Comparison of ENCODE assay signal across 19 cellular contexts in the genomic region with DNA sequence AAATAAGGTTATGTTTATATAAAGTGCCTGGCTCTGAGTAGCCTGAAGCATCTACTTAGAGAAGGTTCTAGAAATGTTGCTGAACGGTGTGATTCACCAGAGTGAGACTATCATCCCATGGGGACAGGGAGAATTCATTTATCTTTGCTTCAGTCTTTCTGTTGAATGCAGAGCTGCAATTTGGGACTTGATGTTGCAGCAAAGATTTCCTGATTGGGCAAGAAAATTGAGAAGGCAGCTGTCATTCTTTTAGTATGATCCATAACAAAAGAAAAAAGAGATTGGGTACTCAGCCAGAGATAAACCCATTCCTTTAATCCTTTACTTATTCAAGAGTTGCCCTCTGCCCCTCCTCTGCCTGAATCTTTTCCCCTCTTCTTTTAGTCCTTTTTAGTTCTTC.
"Had no signal": no experiment of that assay in that cellular context is flagged by ENCODE, and none has a peak within 500 bp of the region (broad histone marks: within the 10 kb centered on the region; RNA-seq: fewer than 3 reads in every experiment).

No MANE protein-coding gene starts in this region.

- H3K4me1 ChIP-seq: colonic mucosa, esophagus squamous epithelium, uterus had no signal

- H3K27ac ChIP-seq: brain microvascular endothelial cell, colonic mucosa, esophagus squamous epithelium, foreskin keratinocyte, skin epidermis, tibial nerve, uterus had no signal

- H3K27me3 ChIP-seq: brain microvascular endothelial cell, colonic mucosa, esophagus squamous epithelium, foreskin keratinocyte, tibial nerve, uterus had no signal

- H3K36me3 ChIP-seq: brain microvascular endothelial cell, colonic mucosa, esophagus squamous epithelium, tibial nerve, uterus had no signal

- H3K9me3 ChIP-seq: colonic mucosa, esophagus squamous epithelium, tibial nerve, uterus had no signal

- DNase-seq: activated CD4-positive, alpha-beta T cell treated with anti-CD3 and anti-CD28 coated beads, Interleukin-2, amount 10 ng/mL, durations not matched to agents 7 days and 5 days; activated CD8-positive, alpha-beta T cell treated with anti-CD3 and anti-CD28 coated beads, Interleukin-2, amount 10 ng/mL, durations not matched to agents 7 days and 5 days; activated naive CD4-positive, alpha-beta T cell treated with Interleukin-2 at 50 U/mL for 16 hours; activated naive CD8-positive, alpha-beta T cell treated with anti-CD3 and anti-CD28 coated beads, Interleukin-2, amount 10 ng/mL, durations not matched to agents 7 days and 5 days; activated T-cell treated with anti-CD3 and anti-CD28 coated beads, Interleukin-2, amount 50 U/mL, for 24 hours; aorta; brain microvascular endothelial cell; colonic mucosa; effector CD8-positive, alpha-beta T cell; esophagus squamous epithelium; hypothalamus; nucleus accumbens; T-helper 1 cell; T-helper 9 cell; uterus had no signal

- H3K4me3 ChIP-seq: colonic mucosa, esophagus squamous epithelium, lung, skin epidermis, tibial nerve, uterus had no signal
